In genomic region chr3:16258892-16259291, GRCh38 we compare ENCODE assay signal across 14 cellular contexts. TPM values are rescaled to one million over a fixed set of nuclear protein-coding genes. Genes with fewer than 3 reads are reported as not detected.
DNase-seq lines count a peak whose midpoint lies in the region; ATAC-seq and TF ChIP-seq lines count a peak whose summit lies in the region.
"Had no signal": no experiment of that assay in that cellular context is flagged by ENCODE, and none has a peak within 500 bp of the region (broad histone marks: within the 10 kb centered on the region; RNA-seq: fewer than 3 reads in every experiment).

No MANE protein-coding gene starts in this region.

- H3K9me3 ChIP-seq in DND-41 (ENCODE audit: insufficient read depth, low read length, severe bottlenecking) = no peaks in the 10 kb centered on the region
- H3K9me3 ChIP-seq in naive thymus-derived CD4-positive, alpha-beta T cell (ENCODE audit: control insufficient read depth in 2 of 3, low read length in 3 of 3) = no peaks in the 10 kb centered on the region
- no peaks in the 10 kb centered on the region for H3K9me3 ChIP-seq in thymus (ENCODE audit: control insufficient read depth)

- H4K20me1 ChIP-seq in DND-41 (ENCODE audit: insufficient read depth, low read length) = peaks cover 6% of the 10 kb centered on the region; the same call in 1 of the 2 replicates

- H3K27ac Mint-ChIP-seq in activated CD4-positive, alpha-beta T cell treated with anti-CD3 and anti-CD28 coated beads for 36 hours = peak overlapping the region; percentile 20
- peak overlapping the region in 6 of 9 donors; percentile 3 to 52 (median 8) for H3K27ac Mint-ChIP-seq in naive thymus-derived CD4-positive, alpha-beta T cell
- H3K27ac Mint-ChIP-seq: GM23338 had no signal

- no peak overlapping the region for H3K4me2 ChIP-seq in DND-41 (ENCODE audit: insufficient read depth, low read length)
- H3K4me2 ChIP-seq: GM23338 had no signal

- no peak overlapping the region for H3K4me3 Mint-ChIP-seq in activated CD4-positive, alpha-beta T cell treated with anti-CD3 and anti-CD28 coated beads for 36 hours
- H3K4me3 Mint-ChIP-seq in naive thymus-derived CD4-positive, alpha-beta T cell = peak overlapping the region in 1 of 10 donors; percentile 5
- H3K4me3 Mint-ChIP-seq: CD14-positive monocyte, GM23338 had no signal

- H3K36me3 ChIP-seq in DND-41 (ENCODE audit: insufficient read depth, low read length) (peaks cover 34% of the 10 kb centered on the region), thymus (ENCODE audit: control insufficient read depth, insufficient read depth) (no peaks in the 10 kb centered on the region)
- H3K36me3 ChIP-seq in naive thymus-derived CD4-positive, alpha-beta T cell (ENCODE audit: control insufficient read depth in 2 of 3, insufficient read depth in 3 of 3, low read length in 3 of 3) = peaks cover 0 to 17% (median 0%) of the 10 kb centered on the region in 3 experiments

- H3K4me1 ChIP-seq in DND-41 (ENCODE audit: insufficient read depth, low read length) (peaks cover 15% of the 10 kb centered on the region), thymus (ENCODE audit: control insufficient read depth, insufficient read depth, low read length) (peaks cover 14% of the 10 kb centered on the region)
- H3K4me1 ChIP-seq in naive thymus-derived CD4-positive, alpha-beta T cell (ENCODE audit: control insufficient read depth in 2 of 2, insufficient read depth in 2 of 2, low read length in 2 of 2) = peaks cover 4 to 9% of the 10 kb centered on the region in 2 donors

- no peak for ATAC-seq in activated CD4-positive, alpha-beta T cell treated with anti-CD3 and anti-CD28 coated beads for 36 hours
- ATAC-seq in DND-41 (ENCODE audit: insufficient read depth, low read depth) = peak; percentile 71
- ATAC-seq in naive thymus-derived CD4-positive, alpha-beta T cell = peak; percentile 41
- ATAC-seq in GM21717 (IDR thresholded peaks at IDR 0.05; ENCODE audit: unreplicated experiment) = no peak
- ATAC-seq: GM12878, GM23338 had no signal

- H3K36me3 Mint-ChIP-seq in activated CD4-positive, alpha-beta T cell treated with anti-CD3 and anti-CD28 coated beads for 36 hours (ENCODE audit: low read depth) = peaks cover 8% of the 10 kb centered on the region
- peaks cover 0 to 5% (median 0%) of the 10 kb centered on the region in 5 donors for H3K36me3 Mint-ChIP-seq in naive thymus-derived CD4-positive, alpha-beta T cell

- H3K9ac ChIP-seq in DND-41 (ENCODE audit: low read depth, low read length) = no peak overlapping the region

- DNase-seq in activated CD4-positive, alpha-beta T cell treated with anti-CD3 and anti-CD28 coated beads for 36 hours = no peak
- DNase-seq in activated CD4-positive, alpha-beta T cell treated with anti-CD3 and anti-CD28 coated beads, Interleukin-2, amount 50 U/mL, for 4 hours = no peak
- no peak for DNase-seq in DND-41
- peak in 6 of 9 donors; percentile 8 to 19 (median 12) for DNase-seq in naive thymus-derived CD4-positive, alpha-beta T cell
- DNase-seq in NCI-H510A treated with DMSO at 0.1 percent for 48 hours (lab: John Stamatoyannopoulos, UW) = no peak
- DNase-seq: DMS 273 treated with DMSO at 0.1 percent for 48 hours, H7 had no signal

- no peak overlapping the region for H3K27ac ChIP-seq in DND-41 (ENCODE audit: low read length)
- no peak overlapping the region for H3K27ac ChIP-seq in naive thymus-derived CD4-positive, alpha-beta T cell (ENCODE audit: low read depth, low read length)
- peak overlapping the region; percentile 61 for H3K27ac ChIP-seq in thymus (ENCODE audit: low read depth)
- H3K27ac ChIP-seq: 22Rv1, HL-60 had no signal

- peaks cover 31% of the 10 kb centered on the region for H3K79me2 ChIP-seq in DND-41 (ENCODE audit: insufficient read depth, low read length)

- H2AFZ ChIP-seq in DND-41 (ENCODE audit: low read depth, low read length) = no peak overlapping the region
- H2AFZ ChIP-seq: GM23338 had no signal

- no peaks in the 10 kb centered on the region for H3K9me3 Mint-ChIP-seq in activated CD4-positive, alpha-beta T cell treated with anti-CD3 and anti-CD28 coated beads for 36 hours (ENCODE audit: low read depth)
- no peaks in the 10 kb centered on the region for H3K9me3 Mint-ChIP-seq in naive thymus-derived CD4-positive, alpha-beta T cell
- H3K9me3 Mint-ChIP-seq: CD14-positive monocyte, GM23338 had no signal

- H3K4me1 Mint-ChIP-seq in activated CD4-positive, alpha-beta T cell treated with anti-CD3 and anti-CD28 coated beads for 36 hours = peaks cover 16% of the 10 kb centered on the region
- peaks cover 5 to 29% (median 18%) of the 10 kb centered on the region in 7 donors for H3K4me1 Mint-ChIP-seq in naive thymus-derived CD4-positive, alpha-beta T cell

- H3K4me3 ChIP-seq in DND-41 (ENCODE audit: low read depth in 1 of 2, low read length in 2 of 2) (no peak overlapping the region), thymus (ENCODE audit: low read length) (no peak overlapping the region)
- no peak overlapping the region for H3K4me3 ChIP-seq in naive thymus-derived CD4-positive, alpha-beta T cell (ENCODE audit: low read length)
- H3K4me3 ChIP-seq: GM12878, GM23338 had no signal

- no peaks in the 10 kb centered on the region for H3K27me3 Mint-ChIP-seq in activated CD4-positive, alpha-beta T cell treated with anti-CD3 and anti-CD28 coated beads for 36 hours
- H3K27me3 Mint-ChIP-seq in naive thymus-derived CD4-positive, alpha-beta T cell = no peaks in the 10 kb centered on the region

- intact Hi-C loops in activated CD4-positive, alpha-beta T cell treated with anti-CD3 and anti-CD28 coated beads for 36 hours (cut with DNase I, micrococcal nuclease) = no loop called here
- intact Hi-C loops in naive thymus-derived CD4-positive, alpha-beta T cell (cut with micrococcal nuclease) = no loop called here

- POLR2A ChIA-PET in activated CD4-positive, alpha-beta T cell treated with anti-CD3 and anti-CD28 coated beads for 36 hours (lab: Charles Lee) = no interaction called here
- POLR2A ChIA-PET in naive thymus-derived CD4-positive, alpha-beta T cell (lab: Charles Lee) = interaction anchor here (1.4 kb wide), 1 partner anchor 58 kb away, joined by 3 read pairs; no protein-coding TSS in a partner anchor

- WGBS in thymus = 6% methylated on average over 1 of the region's 1 CpG

- H3K27me3 ChIP-seq in DND-41 (ENCODE audit: insufficient read depth, low read length, poor library complexity) (no peaks in the 10 kb centered on the region), thymus (ENCODE audit: control insufficient read depth, insufficient read depth) (no peaks in the 10 kb centered on the region)
- H3K27me3 ChIP-seq in naive thymus-derived CD4-positive, alpha-beta T cell (ENCODE audit: control insufficient read depth in 2 of 2, insufficient read depth in 2 of 2, low read length in 2 of 2) = no peaks in the 10 kb centered on the region

- CTCF ChIA-PET in activated CD4-positive, alpha-beta T cell treated with anti-CD3 and anti-CD28 coated beads for 36 hours (lab: Charles Lee) = interaction anchor here (0.8 to 1.5 kb wide), 3 partner anchors 11 to 291 kb away, joined by 3 to 4 read pairs (median 3); no protein-coding TSS in a partner anchor
- CTCF ChIA-PET in naive thymus-derived CD4-positive, alpha-beta T cell (lab: Charles Lee) = no interaction called here

- no peak for TF ChIP-seq CTCF in DND-41 (IDR thresholded peaks at IDR 0.05; ENCODE audit: borderline replicate concordance, extremely low read depth, low read length, poor library complexity, severe bottlenecking)

RNA-seq across cellular contexts. Expression of gene DPH3, which starts 5.9 kb away (rescaled TPM):
- 10 to 100 TPM; 13.0 to 17.8 TPM for total RNA-seq in activated CD4-positive, alpha-beta T cell treated with anti-CD3 and anti-CD28 coated beads for 36 hours
- 10 to 100 TPM; 12.4 to 23.6 (median 15.7) TPM for total RNA-seq in naive thymus-derived CD4-positive, alpha-beta T cell
- 10 to 100 TPM; 11.6 to 17.5 TPM for polyA plus RNA-seq in naive thymus-derived CD4-positive, alpha-beta T cell
- polyA plus RNA-seq in thymus = 21.2 TPM

RNA-seq across cellular contexts. Expression of gene OXNAD1, which starts 6.1 kb away (rescaled TPM):
- total RNA-seq in activated CD4-positive, alpha-beta T cell treated with anti-CD3 and anti-CD28 coated beads for 36 hours = 10 to 100 TPM; 27.7 to 34.6 TPM
- total RNA-seq in naive thymus-derived CD4-positive, alpha-beta T cell = 100 to 1,000 TPM in 4 of 5 experiments, 10 to 100 TPM in 1; 80.3 to 171 (median 152) TPM
- polyA plus RNA-seq in naive thymus-derived CD4-positive, alpha-beta T cell = 100 to 1,000 TPM; 132 to 134 TPM
- polyA plus RNA-seq in thymus = 34.4 TPM

Comparison
In these comparisons a context has a peak if more than half of its experiments do, and no peak if none do; other contexts are left out.
1. ATAC-seq: peak in DND-41 (single experiment) and naive thymus-derived CD4-positive, alpha-beta T cell (single experiment); none in activated CD4-positive, alpha-beta T cell treated with anti-CD3 and anti-CD28 coated beads for 36 hours (single experiment) and GM21717 (single experiment).
2. DNase-seq: peak in naive thymus-derived CD4-positive, alpha-beta T cell (6 of 9); none in activated CD4-positive, alpha-beta T cell treated with anti-CD3 and anti-CD28 coated beads for 36 hours (single experiment), activated CD4-positive, alpha-beta T cell treated with anti-CD3 and anti-CD28 coated beads, Interleukin-2, amount 50 U/mL, for 4 hours (0 of 2), DND-41 (single experiment) and NCI-H510A treated with DMSO at 0.1 percent for 48 hours (single experiment).